In the genomic region with DNA sequence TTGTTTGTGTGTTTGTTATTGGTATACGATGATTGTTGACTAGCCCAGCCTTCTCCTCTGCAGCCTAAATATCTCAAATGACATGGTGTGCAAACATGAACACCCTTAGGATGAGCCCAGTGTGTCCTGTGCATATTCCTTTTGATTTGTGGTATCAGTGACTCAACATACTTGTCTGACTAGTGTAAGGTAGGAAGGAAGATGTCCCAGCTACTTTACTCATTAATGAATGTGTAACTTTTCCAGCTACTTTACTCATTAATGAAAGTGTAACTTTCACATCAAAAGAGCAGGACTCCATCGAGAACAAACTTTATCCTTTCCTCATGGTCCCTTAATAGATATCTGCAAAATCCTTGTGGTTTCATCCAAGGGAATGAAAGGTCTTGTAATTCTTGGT, we compare ENCODE assay signal across 1 cellular context.
TF ChIP-seq lines count a peak whose summit lies in the region.

No MANE protein-coding gene starts in this region.

TF ChIP-seq in K562, 482 proteins besides CTCF, POLR2A, EP300 and RAD21:
- TF ChIP-seq SOX6 (IDR thresholded peaks at IDR 0.05) (no peak), PPARD (CRISPR knock-in tag; IDR thresholded peaks at IDR 0.05) (0 out of 2 replicates have a peak, but pooled peaks have one; percentile 6), PREB (CRISPR knock-in tag; IDR thresholded peaks at IDR 0.05) (no peak)
- TF ChIP-seq, protein P1, sequence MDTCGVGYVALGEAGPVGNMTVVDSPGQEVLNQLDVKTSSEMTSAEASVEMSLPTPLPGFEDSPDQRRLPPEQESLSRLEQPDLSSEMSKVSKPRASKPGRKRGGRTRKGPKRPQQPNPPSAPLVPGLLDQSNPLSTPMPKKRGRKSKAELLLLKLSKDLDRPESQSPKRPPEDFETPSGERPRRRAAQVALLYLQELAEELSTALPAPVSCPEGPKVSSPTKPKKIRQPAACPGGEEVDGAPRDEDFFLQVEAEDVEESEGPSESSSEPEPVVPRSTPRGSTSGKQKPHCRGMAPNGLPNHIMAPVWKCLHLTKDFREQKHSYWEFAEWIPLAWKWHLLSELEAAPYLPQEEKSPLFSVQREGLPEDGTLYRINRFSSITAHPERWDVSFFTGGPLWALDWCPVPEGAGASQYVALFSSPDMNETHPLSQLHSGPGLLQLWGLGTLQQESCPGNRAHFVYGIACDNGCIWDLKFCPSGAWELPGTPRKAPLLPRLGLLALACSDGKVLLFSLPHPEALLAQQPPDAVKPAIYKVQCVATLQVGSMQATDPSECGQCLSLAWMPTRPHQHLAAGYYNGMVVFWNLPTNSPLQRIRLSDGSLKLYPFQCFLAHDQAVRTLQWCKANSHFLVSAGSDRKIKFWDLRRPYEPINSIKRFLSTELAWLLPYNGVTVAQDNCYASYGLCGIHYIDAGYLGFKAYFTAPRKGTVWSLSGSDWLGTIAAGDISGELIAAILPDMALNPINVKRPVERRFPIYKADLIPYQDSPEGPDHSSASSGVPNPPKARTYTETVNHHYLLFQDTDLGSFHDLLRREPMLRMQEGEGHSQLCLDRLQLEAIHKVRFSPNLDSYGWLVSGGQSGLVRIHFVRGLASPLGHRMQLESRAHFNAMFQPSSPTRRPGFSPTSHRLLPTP (IDR thresholded peaks at IDR 0.05; ENCODE audit: borderline replicate concordance, extremely low read depth, insufficient read length): no peak
